ENCODE assay signal across 1 cellular context in genomic region chr16:4367393-4367856, GRCh38.
TF ChIP-seq lines count a peak whose summit lies in the region.

No MANE protein-coding gene starts in this region.

TF ChIP-seq in HepG2, 621 proteins besides CTCF, POLR2A, EP300 and RAD21 (continued from another document and continues in another):
- no peak for TF ChIP-seq ZNF619 (CRISPR knock-in tag; IDR thresholded peaks at IDR 0.05)
- TF ChIP-seq ZSCAN5A (CRISPR knock-in tag; IDR thresholded peaks at IDR 0.05; ENCODE audit: borderline replicate concordance), result 0 out of 2 replicates have a peak, but pooled peaks have one; percentile 33
- TF ChIP-seq MED1 (CRISPR knock-in tag; IDR thresholded peaks at IDR 0.05), result peak; percentile 78
- TF ChIP-seq ZFX (CRISPR knock-in tag; IDR thresholded peaks at IDR 0.05; ENCODE audit: low read depth), result peak; percentile 80
- peak; percentile 34 for TF ChIP-seq ZEB1 (IDR thresholded peaks at IDR 0.05; ENCODE audit: insufficient replicate concordance, low read depth)
- 0 out of 2 replicates have a peak, but pooled peaks have one; percentile 24 for TF ChIP-seq ZHX1 (CRISPR knock-in tag; IDR thresholded peaks at IDR 0.05; ENCODE audit: low read depth)
- 0 out of 2 replicates have a peak, but pooled peaks have one; percentile 40 for TF ChIP-seq SAFB2 (CRISPR knock-in tag; IDR thresholded peaks at IDR 0.05; ENCODE audit: borderline replicate concordance, low read depth)
- TF ChIP-seq ZC3H13 (CRISPR knock-in tag; IDR thresholded peaks at IDR 0.05), result no peak
- no peak for TF ChIP-seq FOXA1 (IDR thresholded peaks at IDR 0.05)
- TF ChIP-seq FOXA1 (CRISPR knock-in tag; IDR thresholded peaks at IDR 0.05), result 0 out of 2 replicates have a peak, but pooled peaks have one; percentile 16
- peak; percentile 99 for TF ChIP-seq ZNF7 (CRISPR knock-in tag; IDR thresholded peaks at IDR 0.05)
- TF ChIP-seq MLXIP (CRISPR knock-in tag; IDR thresholded peaks at IDR 0.05; ENCODE audit: borderline replicate concordance), result no peak
- TF ChIP-seq RCOR2 (CRISPR knock-in tag; IDR thresholded peaks at IDR 0.05), result peak; percentile 97
- peak; percentile 42; the same call in 1 of the 2 replicates for TF ChIP-seq ATF7-NPFF (CRISPR knock-in tag; IDR thresholded peaks at IDR 0.05; ENCODE audit: low read depth)
- peak; percentile 79; the same call in 1 of the 2 replicates for TF ChIP-seq HNF4G (IDR thresholded peaks at IDR 0.05; ENCODE audit: borderline replicate concordance, low read depth, low read length)
- TF ChIP-seq HNF4G (CRISPR knock-in tag; IDR thresholded peaks at IDR 0.05; ENCODE audit: borderline replicate concordance, low read depth), result peak; percentile 68; the same call in 1 of the 2 replicates
- TF ChIP-seq MIXL1 (CRISPR knock-in tag; IDR thresholded peaks at IDR 0.05), result peak; percentile 54; the same call in 1 of the 2 replicates
- TF ChIP-seq ZNF841 (CRISPR knock-in tag; IDR thresholded peaks at IDR 0.05; ENCODE audit: borderline replicate concordance), result no peak
- peak; percentile 67; the same call in 1 of the 2 replicates for TF ChIP-seq SNAPC2 (CRISPR knock-in tag; IDR thresholded peaks at IDR 0.05)
- peak; percentile 76 for TF ChIP-seq FOXP4 (CRISPR knock-in tag; IDR thresholded peaks at IDR 0.05)
- TF ChIP-seq MTA1 (CRISPR knock-in tag; IDR thresholded peaks at IDR 0.05; ENCODE audit: borderline replicate concordance), result peak; percentile 92
- TF ChIP-seq FOXO4 (CRISPR knock-in tag; conservative IDR thresholded peaks at IDR 0.05), result no peak
- TF ChIP-seq BCL6 (CRISPR knock-in tag; IDR thresholded peaks at IDR 0.05), result peak; percentile 38; the same call in 1 of the 2 replicates
- TF ChIP-seq FOXA3 (CRISPR knock-in tag; IDR thresholded peaks at IDR 0.05), result peak; percentile 58
- TF ChIP-seq ZNF331 (CRISPR knock-in tag; IDR thresholded peaks at IDR 0.05), result peak; percentile 81; the same call in 1 of the 2 replicates
- TF ChIP-seq ZNF562 (CRISPR knock-in tag; IDR thresholded peaks at IDR 0.05; ENCODE audit: borderline replicate concordance), result no peak
- TF ChIP-seq HINFP (CRISPR knock-in tag; IDR thresholded peaks at IDR 0.05; ENCODE audit: low read depth), result 0 out of 2 replicates have a peak, but pooled peaks have one; percentile 28
- TF ChIP-seq ZNF460 (CRISPR knock-in tag; IDR thresholded peaks at IDR 0.05; ENCODE audit: borderline replicate concordance), result no peak
- no peak for TF ChIP-seq BRCA1 (CRISPR knock-in tag; IDR thresholded peaks at IDR 0.05)
- TF ChIP-seq RARA (CRISPR knock-in tag; IDR thresholded peaks at IDR 0.05), result peak; percentile 78
- TF ChIP-seq ESRRA (CRISPR knock-in tag; IDR thresholded peaks at IDR 0.05; ENCODE audit: low read depth), result peak; percentile 96
- no peak for TF ChIP-seq RELA (CRISPR knock-in tag; IDR thresholded peaks at IDR 0.05)
- TF ChIP-seq PHF8 (CRISPR knock-in tag; IDR thresholded peaks at IDR 0.05), result peak; percentile 19; the same call in 1 of the 2 replicates
- TF ChIP-seq NR2F2 (IDR thresholded peaks at IDR 0.05; ENCODE audit: borderline replicate concordance, low read depth), result no peak
- TF ChIP-seq ZNF691 (CRISPR knock-in tag; IDR thresholded peaks at IDR 0.05; ENCODE audit: borderline replicate concordance, low read depth), result peak; percentile 86
- TF ChIP-seq SALL1 (CRISPR knock-in tag; IDR thresholded peaks at IDR 0.05), result peak; percentile 83
- peak; percentile 58 for TF ChIP-seq KDM6A (CRISPR knock-in tag; IDR thresholded peaks at IDR 0.05; ENCODE audit: low read depth)
- peak in 1 of 2 experiments; percentile 40; a peak in 1 of 4 replicates for TF ChIP-seq NR2F1 (CRISPR knock-in tag; IDR thresholded peaks at IDR 0.05)
- no peak for TF ChIP-seq CEBPZ (IDR thresholded peaks at IDR 0.05; ENCODE audit: low read length)
- TF ChIP-seq JARID2 (CRISPR knock-in tag; IDR thresholded peaks at IDR 0.05; ENCODE audit: insufficient replicate concordance), result no peak
- no peak for TF ChIP-seq ZFP62 (CRISPR knock-in tag; IDR thresholded peaks at IDR 0.05)
- TF ChIP-seq ZNF501 (CRISPR knock-in tag; IDR thresholded peaks at IDR 0.05), result 0 out of 2 replicates have a peak, but pooled peaks have one; percentile 42
- no peak for TF ChIP-seq POLR2AphosphoS2 (IDR thresholded peaks at IDR 0.05; ENCODE audit: low read depth, low read length)
- TF ChIP-seq NRL (CRISPR knock-in tag; IDR thresholded peaks at IDR 0.05; ENCODE audit: borderline replicate concordance), result no peak; the same call in 1 of the 2 replicates
- no peak for TF ChIP-seq RBFOX2 (IDR thresholded peaks at IDR 0.05; ENCODE audit: low read depth, low read length)
- TF ChIP-seq CBX5 (CRISPR knock-in tag; IDR thresholded peaks at IDR 0.05; ENCODE audit: borderline replicate concordance), result peak; percentile 61
- no peak for TF ChIP-seq IKZF5 (CRISPR knock-in tag; IDR thresholded peaks at IDR 0.05)
- no peak for TF ChIP-seq ZNF740 (CRISPR knock-in tag; IDR thresholded peaks at IDR 0.05)
